In genomic region chr15:90209591-90209990, GRCh38 we compare ENCODE assay signal across 11 cellular contexts. TPM values are rescaled to one million over a fixed set of nuclear protein-coding genes. Genes with fewer than 3 reads are reported as not detected.
DNase-seq lines count a peak whose midpoint lies in the region; ATAC-seq, FAIRE-seq and TF ChIP-seq lines count a peak whose summit lies in the region.
"Had no signal": no experiment of that assay in that cellular context is flagged by ENCODE, and none has a peak within 500 bp of the region (broad histone marks: within the 10 kb centered on the region; RNA-seq: fewer than 3 reads in every experiment).

No MANE protein-coding gene starts in this region.

- peaks cover 66 to 99% (median 90%) of the 10 kb centered on the region in 3 donors for H3K4me1 Mint-ChIP-seq in naive B cell

- H3K27ac Mint-ChIP-seq in naive B cell = peak overlapping the region; percentile 49 to 99 (median 85)

- ATAC-seq in GM21447 (IDR thresholded peaks at IDR 0.05; ENCODE audit: unreplicated experiment) (peak; percentile 61), naive B cell (ENCODE audit: low read depth in 2 of 2) (no peak)

- peak overlapping the region; percentile 61 to 90 (median 76) for H3K4me3 Mint-ChIP-seq in naive B cell

- H3K4me3 ChIP-seq in Peyer's patch (no peak overlapping the region), HAP-1 (no peak overlapping the region)
- H3K4me3 ChIP-seq: hepatocyte had no signal

- H3K36me3 Mint-ChIP-seq in naive B cell = peaks cover 11 to 17% of the 10 kb centered on the region in 2 donors

- FAIRE-seq in GM12891 (lab: Jason Lieb, UNC) = peak; percentile 57
- FAIRE-seq: GM19239 had no signal

- H3K9me3 Mint-ChIP-seq in naive B cell = no peaks in the 10 kb centered on the region

- H3K27me3 ChIP-seq in Peyer's patch (no peaks in the 10 kb centered on the region), HAP-1 (ENCODE audit: low read depth) (no peaks in the 10 kb centered on the region)
- H3K27me3 ChIP-seq: hepatocyte had no signal

- TF ChIP-seq CTCF in Peyer's patch (IDR thresholded peaks at IDR 0.05) = no peak

- peak overlapping the region in 3 of 4 donors; percentile 44 to 99 (median 84) for H3K27ac ChIP-seq in Peyer's patch
- H3K27ac ChIP-seq: hepatocyte had no signal

- peaks cover 13 to 59% (median 20%) of the 10 kb centered on the region in 4 donors for H3K4me1 ChIP-seq in Peyer's patch
- no peaks in the 10 kb centered on the region for H3K4me1 ChIP-seq in HAP-1

- in situ Hi-C loops in HAP-1 (cut with MboI; ENCODE audit: low sequenced_read_pairs) = no loop called here

- no peaks in the 10 kb centered on the region for H3K27me3 Mint-ChIP-seq in naive B cell

- no peaks in the 10 kb centered on the region for H3K9me3 ChIP-seq in Peyer's patch
- H3K9me3 ChIP-seq in HAP-1 = no peaks in the 10 kb centered on the region

- DNase-seq in GM12891 (ENCODE audit: insufficient read length, low spot score) (no peak), Peyer's patch (no peak), naive B cell (no peak), pons (ENCODE audit: low spot score) (no peak), SHP77 treated with DMSO at 0.1 percent for 48 hours (lab: John Stamatoyannopoulos, UW) (no peak), HAP-1 (ENCODE audit: low spot score in 2 of 2) (no peak)
- DNase-seq: dermis blood vessel endothelial cell, NCI-H524 had no signal

- H3K36me3 ChIP-seq in Peyer's patch = peaks cover 0 to 46% (median 0%) of the 10 kb centered on the region in 3 donors
- no peaks in the 10 kb centered on the region; the same call in 1 of the 2 replicates for H3K36me3 ChIP-seq in HAP-1 (replicated peaks)

- TF ChIP-seq POLR2A in GM12891 (IDR thresholded peaks at IDR 0.05; ENCODE audit: low read depth, low read length) = no peak
- no peak for TF ChIP-seq POLR2A in Peyer's patch (IDR thresholded peaks at IDR 0.05)

TF ChIP-seq in GM12891, 5 proteins besides CTCF, POLR2A, EP300 and RAD21:
- TF ChIP-seq SPI1 (IDR thresholded peaks at IDR 0.05; ENCODE audit: low read depth, low read length) (peak; percentile 40; the same call in 1 of the 2 replicates), POU2F2 (IDR thresholded peaks at IDR 0.05; ENCODE audit: low read depth, low read length) (no peak)

RNA-seq across cellular contexts. Expression of gene SEMA4B, which starts 8.5 kb away (rescaled TPM):
- polyA plus RNA-seq in GM12891 (2012; ENCODE audit: low read depth, missing spikeins) = 8.2 TPM
- 100 to 1,000 TPM in 2 of 4 donors, 10 to 100 TPM in 2; 63.2 to 147 (median 91.3) TPM for total RNA-seq in Peyer's patch
- 100 to 1,000 TPM in 4 of 6 donors, 10 to 100 TPM in 2; 96.8 to 172 (median 103) TPM for polyA plus RNA-seq in naive B cell (ENCODE audit: low read depth in 6 of 6)

RNA-seq across cellular contexts. Expression of gene CIB1, which starts 24.1 kb away (rescaled TPM):
- 88.7 TPM for polyA plus RNA-seq in GM12891 (2012; ENCODE audit: low read depth, missing spikeins)
- 100 to 1,000 TPM in 3 of 4 donors, 10 to 100 TPM in 1; 71.0 to 166 (median 130) TPM for total RNA-seq in Peyer's patch
- 100 to 1,000 TPM; 204 to 259 (median 235) TPM for polyA plus RNA-seq in naive B cell (ENCODE audit: low read depth in 6 of 6)

RNA-seq across cellular contexts. Expression of gene GDPGP1, which starts 24.4 kb away (rescaled TPM):
- 2.0 TPM for polyA plus RNA-seq in GM12891 (2012; ENCODE audit: low read depth, missing spikeins)
- total RNA-seq in Peyer's patch = 10 to 100 TPM in 3 of 4 donors, 1 to 10 TPM in 1; 8.3 to 24.0 (median 19.6) TPM
- 1 to 10 TPM in 4 of 6 donors, under 1 TPM in 2; 0.70 to 2.1 (median 1.3) TPM for polyA plus RNA-seq in naive B cell (ENCODE audit: low read depth in 6 of 6)

RNA-seq across cellular contexts. Expression of gene TTLL13, which starts 39.8 kb away (rescaled TPM):
- 0.06 TPM for polyA plus RNA-seq in GM12891 (2012; ENCODE audit: low read depth, missing spikeins)
- not detected for total RNA-seq in Peyer's patch
- polyA plus RNA-seq in naive B cell (ENCODE audit: low read depth in 6 of 6) = 1 to 10 TPM in 1 of 6 donors, under 1 TPM in 3, not detected in 2; 0.11 to 1.4 (median 0.34) TPM
- total RNA-seq: hepatocyte had no signal
- polyA plus RNA-seq: hepatocyte had no signal

RNA-seq across cellular contexts. Expression of gene NGRN, which starts 55.9 kb away (rescaled TPM):
- polyA plus RNA-seq in GM12891 (2012; ENCODE audit: low read depth, missing spikeins) = 16.2 TPM
- 10 to 100 TPM; 33.5 to 48.7 (median 39.2) TPM for total RNA-seq in Peyer's patch
- 10 to 100 TPM; 33.6 to 80.2 (median 54.1) TPM for polyA plus RNA-seq in naive B cell (ENCODE audit: low read depth in 6 of 6)
